ENCODE assay signal across 21 cellular contexts in the genomic region with DNA sequence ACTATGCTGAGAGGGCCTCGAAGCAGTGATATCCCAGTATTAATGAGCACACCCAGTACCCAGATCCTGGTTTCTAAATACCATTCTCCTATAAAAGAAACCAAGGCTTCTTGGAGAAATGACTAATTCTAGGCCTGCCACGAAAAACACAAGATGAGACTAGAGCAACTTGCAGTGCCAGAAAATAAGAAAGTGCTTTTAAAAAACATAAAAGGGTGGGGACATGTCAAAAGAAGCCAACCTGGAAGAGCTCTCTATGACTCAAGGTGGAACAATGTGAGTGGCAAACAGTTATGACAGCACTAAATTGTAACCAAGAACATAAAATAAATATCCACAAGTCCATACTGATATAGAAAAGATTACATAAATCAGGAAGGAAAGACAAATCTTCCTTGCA.
DNase-seq lines count a peak whose midpoint lies in the region; ATAC-seq and TF ChIP-seq lines count a peak whose summit lies in the region.
"Had no signal": no experiment of that assay in that cellular context is flagged by ENCODE, and none has a peak within 500 bp of the region (broad histone marks: within the 10 kb centered on the region; RNA-seq: fewer than 3 reads in every experiment).

No MANE protein-coding gene starts in this region.

- DNase-seq in EL (peak; percentile 34), fibroblast of the aortic adventitia (ENCODE audit: low read depth) (peak; percentile 82), testis (no peak), left ventricle myocardium inferior (no peak)
- DNase-seq: activated CD4-positive, CD25-positive, alpha-beta regulatory T cell treated with anti-CD3 and anti-CD28 coated beads, Interleukin-2, amount 50 U/mL, for 72 hours; activated effector memory CD4-positive, alpha-beta T cell treated with Interleukin-2 at 50 U/mL for 16 hours; amygdala; CD4-positive, alpha-beta memory T cell; cerebellar nuclear complex; erythroblast; head of caudate nucleus; NCI-H2171; NCI-H69; Right ventricle myocardium superior; stimulated activated CD4-positive, alpha-beta T cell treated with anti-CD3 and anti-CD28 coated beads, Interleukin-1b, Interleukin-23, amount 100 ng/mL, for 48 hours; stimulated activated naive CD4-positive, alpha-beta T cell; trophoblast cell had no signal

- 48 to 50% methylated on average over 2 of the region's 2 CpGs for WGBS in testis, 2 donors

- intact Hi-C loops in testis (cut with DNase I; ENCODE audit: low total_unique reads) (no loop called here), left ventricle myocardium inferior (cut with micrococcal nuclease) (no loop called here)

- H3K36me3 ChIP-seq in HEK293 (ENCODE audit: control insufficient read depth in 2 of 2, insufficient read depth in 1 of 2, low read length in 2 of 2) (peaks cover 11 to 81% of the 10 kb centered on the region in 2 experiments), testis (ENCODE audit: low read depth, missing control alignments) (no peaks in the 10 kb centered on the region), left ventricle myocardium inferior (peaks cover 39% of the 10 kb centered on the region)
- H3K36me3 ChIP-seq: neural progenitor cell had no signal

- no peak overlapping the region for H3K4me3 ChIP-seq in HEK293 (ENCODE audit: low read depth, low read length)
- H3K4me3 ChIP-seq in fibroblast of the aortic adventitia (ENCODE audit: low read depth, low read length), result no peak overlapping the region
- no peak overlapping the region for H3K4me3 ChIP-seq in testis
- no peak overlapping the region for H3K4me3 ChIP-seq in left ventricle myocardium inferior
- H3K4me3 ChIP-seq: neural progenitor cell had no signal

- peak; percentile 83 for ATAC-seq in activated T-helper 17 cell treated with anti-CD3 and anti-CD28 coated beads, Interleukin-2, amount 50 U/mL, for 72 hours (replicated peaks)
- ATAC-seq in GM19452 (IDR thresholded peaks at IDR 0.05; ENCODE audit: unreplicated experiment), result no peak

- H3K9me3 ChIP-seq in HEK293 (ENCODE audit: control insufficient read depth, insufficient read depth, low read depth, low read length) (no peaks in the 10 kb centered on the region; the same call in 1 of the 2 replicates), testis (no peaks in the 10 kb centered on the region), left ventricle myocardium inferior (replicated peaks) (peaks cover 29% of the 10 kb centered on the region)

- H3K9me3 Mint-ChIP-seq in activated T-helper 17 cell treated with anti-CD3 and anti-CD28 coated beads, Interleukin-2, amount 50 U/mL, for 72 hours, result peaks cover 6% of the 10 kb centered on the region

- no peak for TF ChIP-seq CTCF in HEK293 (tag by site-specific recombination; IDR thresholded peaks at IDR 0.05)
- TF ChIP-seq CTCF in fibroblast of the aortic adventitia (IDR thresholded peaks at IDR 0.05; ENCODE audit: insufficient read depth, low read length), result no peak
- no peak for TF ChIP-seq CTCF in testis (IDR thresholded peaks at IDR 0.05)
- TF ChIP-seq CTCF in left ventricle myocardium inferior (IDR thresholded peaks at IDR 0.05; ENCODE audit: borderline replicate concordance), result no peak

- no peaks in the 10 kb centered on the region; the same call in 1 of the 2 replicates for H3K4me1 ChIP-seq in HEK293 (ENCODE audit: control insufficient read depth, insufficient read depth, low read length)
- no peaks in the 10 kb centered on the region for H3K4me1 ChIP-seq in testis
- no peaks in the 10 kb centered on the region for H3K4me1 ChIP-seq in left ventricle myocardium inferior
- H3K4me1 ChIP-seq: neural progenitor cell had no signal

- H3K27ac Mint-ChIP-seq in activated T-helper 17 cell treated with anti-CD3 and anti-CD28 coated beads, Interleukin-2, amount 50 U/mL, for 72 hours, result peak overlapping the region; percentile 79
- H3K27ac Mint-ChIP-seq: CD4-positive, alpha-beta memory T cell; neural progenitor cell had no signal

- peaks cover 13% of the 10 kb centered on the region for H3K4me1 Mint-ChIP-seq in activated T-helper 17 cell treated with anti-CD3 and anti-CD28 coated beads, Interleukin-2, amount 50 U/mL, for 72 hours
- H3K4me1 Mint-ChIP-seq: neural progenitor cell had no signal

- CTCF ChIA-PET in HEK293 (lab: Yijun Ruan, JAX), result no interaction called here

- H3K27me3 ChIP-seq in testis, result no peaks in the 10 kb centered on the region
- H3K27me3 ChIP-seq in left ventricle myocardium inferior (ENCODE audit: low read depth), result no peaks in the 10 kb centered on the region
- H3K27me3 ChIP-seq: neural progenitor cell had no signal

- peaks cover 74% of the 10 kb centered on the region for H3K36me3 Mint-ChIP-seq in activated T-helper 17 cell treated with anti-CD3 and anti-CD28 coated beads, Interleukin-2, amount 50 U/mL, for 72 hours (ENCODE audit: low read depth)

- H3K4me3 Mint-ChIP-seq in activated T-helper 17 cell treated with anti-CD3 and anti-CD28 coated beads, Interleukin-2, amount 50 U/mL, for 72 hours, result peak overlapping the region; percentile 36
- H3K4me3 Mint-ChIP-seq: CD4-positive, alpha-beta memory T cell; neural progenitor cell had no signal

- TF ChIP-seq POLR2A in testis (IDR thresholded peaks at IDR 0.05), result no peak

- H3K27me3 Mint-ChIP-seq in activated T-helper 17 cell treated with anti-CD3 and anti-CD28 coated beads, Interleukin-2, amount 50 U/mL, for 72 hours, result no peaks in the 10 kb centered on the region
- H3K27me3 Mint-ChIP-seq: CD4-positive, alpha-beta memory T cell had no signal

- POLR2A ChIA-PET in HEK293 (lab: Yijun Ruan, JAX), result no interaction called here

- H3K27ac ChIP-seq in HEK293 (ENCODE audit: extremely low read depth, low read depth, low read length) (no peak overlapping the region), testis (no peak overlapping the region), left ventricle myocardium inferior (replicated peaks) (no peak overlapping the region)
- H3K27ac ChIP-seq: neural progenitor cell had no signal

TF ChIP-seq in HEK293, 187 proteins besides CTCF, POLR2A, EP300 and RAD21:
- TF ChIP-seq KLF16 (tag by site-specific recombination; IDR thresholded peaks at IDR 0.05) (no peak), SETDB1 (IDR thresholded peaks at IDR 0.05; ENCODE audit: insufficient read length, low read length) (peak; percentile 82)
TF ChIP-seq in HEK293: peak in this region for 1.

Comparison
In these comparisons a context has a peak if more than half of its experiments do, and no peak if none do; other contexts are left out.
1. DNase-seq: peak in EL (single experiment) and fibroblast of the aortic adventitia (single experiment); none in testis (single experiment) and left ventricle myocardium inferior (single experiment).